Comparison of ENCODE assay signal across 8 cellular contexts in genomic region chr1:161530671-161531609, GRCh38. TPM values are rescaled to one million over a fixed set of nuclear protein-coding genes. Genes with fewer than 3 reads are reported as not detected.
A peak's percentile ranks its signal among the peaks of the same experiment; 100 is the strongest.
DNase-seq lines count a peak whose midpoint lies in the region; ATAC-seq and TF ChIP-seq lines count a peak whose summit lies in the region.
"Not testable (repeated sequence)": the region's sequence is repeated elsewhere in the genome, so short reads cannot be mapped to it uniquely, and the experiment has no call there.

No MANE protein-coding gene starts in this region.

- H3K27me3 Mint-ChIP-seq in activated naive CD8-positive, alpha-beta T cell treated with anti-CD3 and anti-CD28 coated beads, Interleukin-2, amount 50 U/mL, for 24 hours, result peaks cover 25% of the 10 kb centered on the region

- intact Hi-C loops in Right ventricle myocardium superior (cut with DNase I), result not testable (repeated sequence)
- intact Hi-C loops in ovary (cut with DNase I), result loop anchor here in 1 of 4 donors (10.0 kb wide), 1 partner anchor 136 kb away; no protein-coding TSS in a partner anchor

- H3K9me3 Mint-ChIP-seq in activated naive CD8-positive, alpha-beta T cell treated with anti-CD3 and anti-CD28 coated beads, Interleukin-2, amount 50 U/mL, for 24 hours, result not testable (repeated sequence)

- H3K4me3 ChIP-seq in GM08714 (ENCODE audit: low read length) (peak overlapping the region; percentile 86), ovary (peak overlapping the region; percentile 87), thoracic aorta (peak overlapping the region; percentile 80)

- H3K9me3 ChIP-seq in ovary, thoracic aorta: not testable (repeated sequence)

- H3K27me3 ChIP-seq in ovary; thoracic aorta (replicated peaks; ENCODE audit: insufficient read depth): not testable (repeated sequence)

- not testable (repeated sequence) for H3K36me3 ChIP-seq in ovary, thoracic aorta

- H3K27ac ChIP-seq in ovary, result peak overlapping the region; percentile 79 to 98
- peak overlapping the region; percentile 64 to 88 for H3K27ac ChIP-seq in thoracic aorta

- H3K4me3 Mint-ChIP-seq in activated naive CD8-positive, alpha-beta T cell treated with anti-CD3 and anti-CD28 coated beads, Interleukin-2, amount 50 U/mL, for 24 hours, result peak overlapping the region; percentile 86

- ATAC-seq in HG02798 (IDR thresholded peaks at IDR 0.05; ENCODE audit: poor library complexity, unreplicated experiment), result peak; percentile 73
- peak; percentile 93 for ATAC-seq in activated naive CD8-positive, alpha-beta T cell treated with anti-CD3 and anti-CD28 coated beads, Interleukin-2, amount 50 U/mL, for 24 hours
- ATAC-seq in Right ventricle myocardium superior (ENCODE audit: poor library complexity), result peak; percentile 85
- ATAC-seq in thoracic aorta (ENCODE audit: insufficient number of reproducible peaks, low FRiP score, low read depth), result peak; percentile 76

- not testable (repeated sequence) for H3K36me3 Mint-ChIP-seq in activated naive CD8-positive, alpha-beta T cell treated with anti-CD3 and anti-CD28 coated beads, Interleukin-2, amount 50 U/mL, for 24 hours (ENCODE audit: low read depth)

- not testable (repeated sequence) for TF ChIP-seq EP300 in ovary (IDR thresholded peaks at IDR 0.05)

- H3K4me1 ChIP-seq in ovary (ENCODE audit: insufficient read depth), result not testable (repeated sequence)
- H3K4me1 ChIP-seq in thoracic aorta (ENCODE audit: control insufficient read depth in 1 of 2, low read depth in 2 of 2), result peaks cover 11 to 29% of the 10 kb centered on the region in 2 donors

- not testable (repeated sequence) for TF ChIP-seq POLR2A in ovary (IDR thresholded peaks at IDR 0.05)

- DNase-seq in NCI-H1417 (lab: John Stamatoyannopoulos, UW), result peak; percentile 85 to 96 (median 95)
- peak; percentile 92 for DNase-seq in SW480 (ENCODE audit: low spot score)
- DNase-seq in activated naive CD8-positive, alpha-beta T cell treated with anti-CD3 and anti-CD28 coated beads, Interleukin-2, amount 50 U/mL, for 24 hours, result peak; percentile 87
- DNase-seq in Right ventricle myocardium superior, result peak; percentile 89
- peak; percentile 84 to 92 (median 89) for DNase-seq in ovary
- not testable (repeated sequence) for DNase-seq in thoracic aorta (ENCODE audit: low spot score)

- TF ChIP-seq CTCF in ovary (IDR thresholded peaks at IDR 0.05); thoracic aorta (IDR thresholded peaks at IDR 0.05): not testable (repeated sequence)

- H3K4me1 Mint-ChIP-seq in activated naive CD8-positive, alpha-beta T cell treated with anti-CD3 and anti-CD28 coated beads, Interleukin-2, amount 50 U/mL, for 24 hours, result peaks cover 23% of the 10 kb centered on the region

- peak overlapping the region; percentile 98 for H3K27ac Mint-ChIP-seq in activated naive CD8-positive, alpha-beta T cell treated with anti-CD3 and anti-CD28 coated beads, Interleukin-2, amount 50 U/mL, for 24 hours

- 1% methylated on average over 41 to 56 of the region's 56 CpGs for WGBS in ovary, 3 donors

RNA-seq across cellular contexts. Expression of gene HSPA6, which starts 6.6 kb away (rescaled TPM):
- total RNA-seq in Right ventricle myocardium superior (1.3 TPM), ovary (1 to 10 TPM; 1.2 to 7.9 (median 2.7) TPM), thoracic aorta (10 to 100 TPM in 1 of 2 donors, 1 to 10 TPM in 1; 7.7 to 11.9 TPM)
- 1 to 10 TPM in 1 of 2 donors, under 1 TPM in 1; 0.87 to 1.4 TPM for polyA plus RNA-seq in ovary

RNA-seq across cellular contexts. Expression of gene FCGR3A, which starts 18.7 kb away (rescaled TPM):
- total RNA-seq in Right ventricle myocardium superior (23.0 TPM), ovary (10 to 100 TPM in 1 of 7 donors, 1 to 10 TPM in 6; 4.7 to 24.2 (median 6.6) TPM), thoracic aorta (10 to 100 TPM; 41.2 to 46.8 TPM)
- 10 to 100 TPM in 1 of 2 donors, 1 to 10 TPM in 1; 7.7 to 44.3 TPM for polyA plus RNA-seq in ovary

RNA-seq across cellular contexts. Expression of gene FCGR2A, which starts 25.7 kb away (rescaled TPM):
- 13.6 TPM for total RNA-seq in Right ventricle myocardium superior
- 10 to 100 TPM; 11.2 to 28.2 (median 15.1) TPM for total RNA-seq in ovary
- polyA plus RNA-seq in ovary, result 10 to 100 TPM in 1 of 2 donors, 1 to 10 TPM in 1; 6.9 to 74.0 TPM
- total RNA-seq in thoracic aorta, result 100 to 1,000 TPM; 113 to 169 TPM
